Comparison of ENCODE assay signal across 1 cellular context in genomic region chr9:127785933-127786772, GRCh38.
TF ChIP-seq lines count a peak whose summit lies in the region.

Gene CDK9 (plus strand): TSS chr9:127786034. CDS start chr9:127786149, 115 bp downstream.

TF ChIP-seq in GM12878, 131 proteins besides CTCF, POLR2A, EP300 and RAD21 (continued from another document and continues in another):
- TF ChIP-seq SUPT20H (IDR thresholded peaks at IDR 0.05; ENCODE audit: borderline replicate concordance, control insufficient read depth, low read depth, low read length), result no peak
- no peak for TF ChIP-seq RBBP5 (conservative IDR thresholded peaks at IDR 0.05)
- TF ChIP-seq NR2C2 (IDR thresholded peaks at IDR 0.05; ENCODE audit: borderline replicate concordance, control insufficient read depth, insufficient read length, low read depth), result no peak
- peak; percentile 90 for TF ChIP-seq IKZF1 (conservative IDR thresholded peaks at IDR 0.05)
- 0 out of 2 replicates have a peak, but pooled peaks have one; percentile 78 for TF ChIP-seq NBN (IDR thresholded peaks at IDR 0.05)
- TF ChIP-seq KAT2A (conservative IDR thresholded peaks at IDR 0.05; ENCODE audit: control insufficient read depth, low read depth, low read length), result no peak
- TF ChIP-seq GATAD2B (conservative IDR thresholded peaks at IDR 0.05; ENCODE audit: low read depth), result peak; percentile 86; the same call in 1 of the 2 replicates
- no peak; the same call in 1 of the 2 replicates for TF ChIP-seq POLR2AphosphoS5 (IDR thresholded peaks at IDR 0.05; ENCODE audit: low read length)
- TF ChIP-seq NFXL1 (IDR thresholded peaks at IDR 0.05; ENCODE audit: borderline replicate concordance), result no peak
- TF ChIP-seq PKNOX1 (IDR thresholded peaks at IDR 0.05), result 0 out of 2 replicates have a peak, but pooled peaks have one; percentile 26
- TF ChIP-seq HDGF (IDR thresholded peaks at IDR 0.05), result 0 out of 2 replicates have a peak, but pooled peaks have one; percentile 41
- peak; percentile 68; the same call in 1 of the 2 replicates for TF ChIP-seq RB1 (IDR thresholded peaks at IDR 0.05; ENCODE audit: borderline replicate concordance)
- peak; percentile 24; the same call in 1 of the 2 replicates for TF ChIP-seq E2F4 (IDR thresholded peaks at IDR 0.05; ENCODE audit: low read depth, low read length)
- no peak for TF ChIP-seq ZBTB4 (CRISPR knock-in tag; IDR thresholded peaks at IDR 0.05)
- TF ChIP-seq ZNF592 (IDR thresholded peaks at IDR 0.05), result 0 out of 2 replicates have a peak, but pooled peaks have one; percentile 40
- TF ChIP-seq IKZF2 (IDR thresholded peaks at IDR 0.05), result peak; percentile 37 to 50; a peak in 2 of 4 replicates
- no peak for TF ChIP-seq SKIL (IDR thresholded peaks at IDR 0.05; ENCODE audit: low read depth, poor library complexity, severe bottlenecking)
- TF ChIP-seq SMARCA5 (IDR thresholded peaks at IDR 0.05), result peak; percentile 56
- TF ChIP-seq USF1 (IDR thresholded peaks at IDR 0.05; ENCODE audit: borderline replicate concordance, extremely low read length, insufficient read depth, low read depth, low read length), result no peak
- 0 out of 2 replicates have a peak, but pooled peaks have one; percentile 76 for TF ChIP-seq ELK1 (IDR thresholded peaks at IDR 0.05; ENCODE audit: low read depth, low read length)
- 0 out of 2 replicates have a peak, but pooled peaks have one; percentile 17 for TF ChIP-seq ZNF687 (IDR thresholded peaks at IDR 0.05)
- TF ChIP-seq POU2F2 (IDR thresholded peaks at IDR 0.05; ENCODE audit: borderline replicate concordance, low read depth, low read length), result no peak
- peak; percentile 57 for TF ChIP-seq YY1 (IDR thresholded peaks at IDR 0.05; ENCODE audit: low read depth, low read length)
- peak; percentile 27; the same call in 1 of the 2 replicates for TF ChIP-seq TCF12 (IDR thresholded peaks at IDR 0.05; ENCODE audit: low read depth, low read length)
- TF ChIP-seq RCOR1 (conservative IDR thresholded peaks at IDR 0.05; ENCODE audit: low read depth, low read length), result 0 out of 2 replicates have a peak, but pooled peaks have one; percentile 19
- TF ChIP-seq NKRF (conservative IDR thresholded peaks at IDR 0.05), result peak; percentile 76
- TF ChIP-seq HSF1 (IDR thresholded peaks at IDR 0.05; ENCODE audit: low read depth, low read length), result no peak
- no peak for TF ChIP-seq FOS (IDR thresholded peaks at IDR 0.05; ENCODE audit: borderline replicate concordance, extremely low read depth, insufficient read length)
- TF ChIP-seq JUNB (IDR thresholded peaks at IDR 0.05), result no peak
